Comparison of ENCODE assay signal across 23 cellular contexts in the genomic region with DNA sequence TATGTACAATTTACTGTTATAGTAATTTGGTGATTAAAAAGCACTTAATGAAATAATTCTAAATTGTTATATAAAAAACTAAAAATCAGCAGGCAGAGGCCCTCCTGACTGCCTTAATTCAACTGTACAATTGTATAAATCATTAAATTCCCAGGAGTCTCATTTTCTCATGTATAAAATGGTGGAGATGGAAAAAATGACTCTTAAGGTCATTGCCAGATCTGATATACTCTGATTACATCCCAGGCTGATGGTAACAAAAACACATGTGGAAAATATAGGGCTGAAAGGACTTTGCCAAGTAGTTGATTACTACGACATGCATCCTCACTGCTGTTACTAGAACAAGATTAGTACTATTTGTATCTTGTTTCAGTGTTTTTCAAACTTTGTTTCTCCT.
"Had no signal": no experiment of that assay in that cellular context is flagged by ENCODE, and none has a peak within 500 bp of the region (broad histone marks: within the 10 kb centered on the region; RNA-seq: fewer than 3 reads in every experiment).

No MANE protein-coding gene starts in this region.

- H3K36me3 ChIP-seq: gastrocnemius medialis, left ventricle myocardium inferior, lower lobe of right lung, prostate gland, right lobe of liver, suprapubic skin, thyroid gland, uterus had no signal

- H3K27ac ChIP-seq: dorsolateral prefrontal cortex, gastrocnemius medialis, left ventricle myocardium inferior, lower lobe of right lung, parathyroid adenoma, prostate gland, right lobe of liver, suprapubic skin, thyroid gland, uterus had no signal

- H3K27me3 ChIP-seq: dorsolateral prefrontal cortex, gastrocnemius medialis, right lobe of liver, suprapubic skin, thyroid gland, uterus had no signal

- H3K4me1 ChIP-seq: gastrocnemius medialis, left ventricle myocardium inferior, lower lobe of right lung, parathyroid adenoma, prostate gland, right lobe of liver, suprapubic skin, thyroid gland, uterus had no signal

- ATAC-seq: esophagus mucosa; gastrocnemius medialis; left cardiac atrium; lower lobe of right lung; right lobe of liver; stimulated activated effector memory CD8-positive, alpha-beta T cell treated with anti-CD3 and anti-CD28 coated beads, Interleukin-12 subunit alpha, Interleukin-12 subunit beta, amount 100 ng/mL, for 72 hours; stimulated activated naive CD8-positive, alpha-beta T cell treated with anti-CD3 and anti-CD28 coated beads, Interleukin-15, Interleukin-2, amounts not matched to agents 100 U/mL and 50 U/mL, for 24 hours had no signal

- H3K9me3 ChIP-seq: gastrocnemius medialis, lower lobe of right lung, prostate gland, right lobe of liver, suprapubic skin, thyroid gland, uterus had no signal

- H2AFZ ChIP-seq: parathyroid adenoma had no signal

- H3K4me3 ChIP-seq: dorsolateral prefrontal cortex, gastrocnemius medialis, left ventricle myocardium inferior, lower lobe of right lung, prostate gland, right lobe of liver, suprapubic skin, thyroid gland, uterus had no signal

- H3K9ac ChIP-seq: parathyroid adenoma had no signal

- DNase-seq: cortex of kidney; dorsolateral prefrontal cortex; effector CD8-positive, alpha-beta T cell; gastrocnemius medialis; glutamatergic neuron; immature natural killer cell; kidney; left cardiac atrium; left ventricle myocardium inferior; lower lobe of right lung; naive B cell; nephron progenitor cell; right lobe of liver; stimulated activated CD4-positive, alpha-beta T cell treated with anti-CD3 and anti-CD28 coated beads, Interleukin-4, amount 100 ng/mL, for 1 hour; stimulated activated CD8-positive, alpha-beta memory T cell treated with anti-CD3 and anti-CD28 coated beads, Interleukin-4, amount 100 ng/mL, for 48 hours; stimulated activated naive CD8-positive, alpha-beta T cell treated with anti-CD3 and anti-CD28 coated beads, Interleukin-15, Interleukin-2, amounts not matched to agents 100 U/mL and 50 U/mL, for 24 hours; thyroid gland; uterus had no signal
